Comparison of ENCODE assay signal across 1 cellular context in genomic region chr19:4067396-4068057, GRCh38.
TF ChIP-seq lines count a peak whose summit lies in the region.

No MANE protein-coding gene starts in this region.

TF ChIP-seq in K562, 482 proteins besides CTCF, POLR2A, EP300 and RAD21 (continued from another document and continues in another):
- TF ChIP-seq SAFB2 (IDR thresholded peaks at IDR 0.05; ENCODE audit: borderline replicate concordance, low read depth, low read length, severe bottlenecking) (no peak), GMEB1 (CRISPR knock-in tag; IDR thresholded peaks at IDR 0.05) (0 out of 2 replicates have a peak, but pooled peaks have one; percentile 21), ZNF778 (CRISPR knock-in tag; IDR thresholded peaks at IDR 0.05) (no peak), U2AF2 (optimal IDR thresholded peaks at IDR 0.05; ENCODE audit: low read depth, low read length) (no peak), CHD4 (IDR thresholded peaks at IDR 0.05; ENCODE audit: insufficient read depth, insufficient replicate concordance, low read depth, low read length, poor library complexity, severe bottlenecking) (peak; percentile 26), ZNF436 (CRISPR knock-in tag; IDR thresholded peaks at IDR 0.05) (no peak), TBP (optimal IDR thresholded peaks at IDR 0.05; ENCODE audit: low read depth, low read length) (peak; percentile 62), ARID3A (IDR thresholded peaks at IDR 0.05; ENCODE audit: borderline replicate concordance, low read depth, low read length) (no peak), CBX1 (IDR thresholded peaks at IDR 0.05; ENCODE audit: low read depth) (0 out of 2 replicates have a peak, but pooled peaks have one; percentile 39), RAD51 (IDR thresholded peaks at IDR 0.05; ENCODE audit: borderline replicate concordance, low read depth) (no peak), NR2F6 (CRISPR knock-in tag; IDR thresholded peaks at IDR 0.05) (no peak), MCM2 (IDR thresholded peaks at IDR 0.05; ENCODE audit: low read depth) (no peak), CEBPZ (IDR thresholded peaks at IDR 0.05; ENCODE audit: borderline replicate concordance, low read depth, low read length) (no peak), STAT5A (IDR thresholded peaks at IDR 0.05; ENCODE audit: borderline replicate concordance, low read length) (no peak), HIVEP1 (CRISPR knock-in tag; IDR thresholded peaks at IDR 0.05) (no peak), KLF16 (IDR thresholded peaks at IDR 0.05) (0 out of 2 replicates have a peak, but pooled peaks have one; percentile 5), FOXK2 (conservative IDR thresholded peaks at IDR 0.05 in 1 of 2, IDR thresholded peaks at IDR 0.05 in 1 of 2; ENCODE audit: low read depth in 2 of 2) (no peak), SUPT5H (IDR thresholded peaks at IDR 0.05) (no peak; the same call in 1 of the 2 replicates), ZFP30 (CRISPR knock-in tag; IDR thresholded peaks at IDR 0.05; ENCODE audit: borderline replicate concordance) (no peak), FOS (IDR thresholded peaks at IDR 0.05; ENCODE audit: extremely low read depth, insufficient read length) (no peak), TEAD4 (IDR thresholded peaks at IDR 0.05; ENCODE audit: low read length) (no peak), TEAD4 (CRISPR knock-in tag; IDR thresholded peaks at IDR 0.05; ENCODE audit: borderline replicate concordance) (no peak), MBD2 (IDR thresholded peaks at IDR 0.05; ENCODE audit: borderline replicate concordance, low read depth) (0 out of 2 replicates have a peak, but pooled peaks have one; percentile 13), MIER1 (IDR thresholded peaks at IDR 0.05; ENCODE audit: low read depth) (no peak), USF1 (CRISPR knock-in tag; IDR thresholded peaks at IDR 0.05) (no peak), SMC3 (conservative IDR thresholded peaks at IDR 0.05; ENCODE audit: insufficient read depth, low read depth, low read length) (no peak), KDM4B (IDR thresholded peaks at IDR 0.05; ENCODE audit: borderline replicate concordance in 2 of 2, low read depth in 1 of 2) (no peak), TAL1 (IDR thresholded peaks at IDR 0.05) (no peak), TAF1 (IDR thresholded peaks at IDR 0.05; ENCODE audit: control insufficient read depth, extremely low read depth, insufficient read depth, low read length, severe bottlenecking) (peak; percentile 38), ZNF253 (CRISPR knock-in tag; conservative IDR thresholded peaks at IDR 0.05) (no peak), GTF2E2 (tag; IDR thresholded peaks at IDR 0.05) (0 out of 2 replicates have a peak, but pooled peaks have one; percentile 26), POU5F1 (IDR thresholded peaks at IDR 0.05; ENCODE audit: borderline replicate concordance, low read depth, low read length, partially characterized antibody) (no peak), HMG20B (CRISPR knock-in tag; IDR thresholded peaks at IDR 0.05) (no peak), STAT6 (CRISPR knock-in tag; IDR thresholded peaks at IDR 0.05) (no peak), BMI1 (IDR thresholded peaks at IDR 0.05; ENCODE audit: low read length) (no peak), CLOCK (CRISPR knock-in tag; IDR thresholded peaks at IDR 0.05; ENCODE audit: borderline replicate concordance) (no peak), HNRNPK (IDR thresholded peaks at IDR 0.05; ENCODE audit: low read depth, low read length, poor library complexity, severe bottlenecking) (peak; percentile 83), ZNF584 (CRISPR knock-in tag; IDR thresholded peaks at IDR 0.05; ENCODE audit: low read depth) (no peak)
- TF ChIP-seq, protein P1, sequence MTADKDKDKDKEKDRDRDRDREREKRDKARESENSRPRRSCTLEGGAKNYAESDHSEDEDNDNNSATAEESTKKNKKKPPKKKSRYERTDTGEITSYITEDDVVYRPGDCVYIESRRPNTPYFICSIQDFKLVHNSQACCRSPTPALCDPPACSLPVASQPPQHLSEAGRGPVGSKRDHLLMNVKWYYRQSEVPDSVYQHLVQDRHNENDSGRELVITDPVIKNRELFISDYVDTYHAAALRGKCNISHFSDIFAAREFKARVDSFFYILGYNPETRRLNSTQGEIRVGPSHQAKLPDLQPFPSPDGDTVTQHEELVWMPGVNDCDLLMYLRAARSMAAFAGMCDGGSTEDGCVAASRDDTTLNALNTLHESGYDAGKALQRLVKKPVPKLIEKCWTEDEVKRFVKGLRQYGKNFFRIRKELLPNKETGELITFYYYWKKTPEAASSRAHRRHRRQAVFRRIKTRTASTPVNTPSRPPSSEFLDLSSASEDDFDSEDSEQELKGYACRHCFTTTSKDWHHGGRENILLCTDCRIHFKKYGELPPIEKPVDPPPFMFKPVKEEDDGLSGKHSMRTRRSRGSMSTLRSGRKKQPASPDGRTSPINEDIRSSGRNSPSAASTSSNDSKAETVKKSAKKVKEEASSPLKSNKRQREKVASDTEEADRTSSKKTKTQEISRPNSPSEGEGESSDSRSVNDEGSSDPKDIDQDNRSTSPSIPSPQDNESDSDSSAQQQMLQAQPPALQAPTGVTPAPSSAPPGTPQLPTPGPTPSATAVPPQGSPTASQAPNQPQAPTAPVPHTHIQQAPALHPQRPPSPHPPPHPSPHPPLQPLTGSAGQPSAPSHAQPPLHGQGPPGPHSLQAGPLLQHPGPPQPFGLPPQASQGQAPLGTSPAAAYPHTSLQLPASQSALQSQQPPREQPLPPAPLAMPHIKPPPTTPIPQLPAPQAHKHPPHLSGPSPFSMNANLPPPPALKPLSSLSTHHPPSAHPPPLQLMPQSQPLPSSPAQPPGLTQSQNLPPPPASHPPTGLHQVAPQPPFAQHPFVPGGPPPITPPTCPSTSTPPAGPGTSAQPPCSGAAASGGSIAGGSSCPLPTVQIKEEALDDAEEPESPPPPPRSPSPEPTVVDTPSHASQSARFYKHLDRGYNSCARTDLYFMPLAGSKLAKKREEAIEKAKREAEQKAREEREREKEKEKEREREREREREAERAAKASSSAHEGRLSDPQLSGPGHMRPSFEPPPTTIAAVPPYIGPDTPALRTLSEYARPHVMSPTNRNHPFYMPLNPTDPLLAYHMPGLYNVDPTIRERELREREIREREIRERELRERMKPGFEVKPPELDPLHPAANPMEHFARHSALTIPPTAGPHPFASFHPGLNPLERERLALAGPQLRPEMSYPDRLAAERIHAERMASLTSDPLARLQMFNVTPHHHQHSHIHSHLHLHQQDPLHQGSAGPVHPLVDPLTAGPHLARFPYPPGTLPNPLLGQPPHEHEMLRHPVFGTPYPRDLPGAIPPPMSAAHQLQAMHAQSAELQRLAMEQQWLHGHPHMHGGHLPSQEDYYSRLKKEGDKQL (CRISPR knock-in tag; IDR thresholded peaks at IDR 0.05; ENCODE audit: borderline replicate concordance) = no peak
- TF ChIP-seq, protein P2, sequence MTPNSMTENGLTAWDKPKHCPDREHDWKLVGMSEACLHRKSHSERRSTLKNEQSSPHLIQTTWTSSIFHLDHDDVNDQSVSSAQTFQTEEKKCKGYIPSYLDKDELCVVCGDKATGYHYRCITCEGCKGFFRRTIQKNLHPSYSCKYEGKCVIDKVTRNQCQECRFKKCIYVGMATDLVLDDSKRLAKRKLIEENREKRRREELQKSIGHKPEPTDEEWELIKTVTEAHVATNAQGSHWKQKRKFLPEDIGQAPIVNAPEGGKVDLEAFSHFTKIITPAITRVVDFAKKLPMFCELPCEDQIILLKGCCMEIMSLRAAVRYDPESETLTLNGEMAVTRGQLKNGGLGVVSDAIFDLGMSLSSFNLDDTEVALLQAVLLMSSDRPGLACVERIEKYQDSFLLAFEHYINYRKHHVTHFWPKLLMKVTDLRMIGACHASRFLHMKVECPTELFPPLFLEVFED (CRISPR knock-in tag; conservative IDR thresholded peaks at IDR 0.05) = no peak
